ENCODE assay signal across 1 cellular context in the genomic region with DNA sequence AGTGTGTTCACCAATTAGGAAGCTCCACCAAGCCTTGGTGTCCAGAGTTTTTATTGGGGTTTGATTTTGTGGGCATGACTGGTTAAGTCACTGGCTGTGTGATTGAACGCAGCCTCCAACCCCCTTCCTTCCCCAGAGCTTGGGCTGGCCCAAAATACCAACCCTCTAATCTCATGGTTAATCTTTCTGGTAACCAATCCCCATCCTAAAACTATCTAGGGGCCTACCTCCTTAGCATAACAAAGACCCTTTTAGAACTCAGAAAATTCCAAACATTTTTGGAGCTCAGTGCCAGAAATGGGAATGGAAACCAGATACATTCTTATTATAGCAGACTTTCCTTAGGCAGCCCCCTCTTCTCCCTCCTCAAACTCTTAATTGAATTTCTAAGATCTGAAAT.
TF ChIP-seq lines count a peak whose summit lies in the region.

No MANE protein-coding gene starts in this region.

TF ChIP-seq in H1, 55 proteins besides CTCF, POLR2A, EP300 and RAD21 (continued from another document):
- TF ChIP-seq SIRT6 (IDR thresholded peaks at IDR 0.05; ENCODE audit: low read length) (no peak), POU5F1 (IDR thresholded peaks at IDR 0.05; ENCODE audit: low read depth, low read length) (0 out of 2 replicates have a peak, but pooled peaks have one; percentile 33)
